ENCODE assay signal across 1 cellular context in genomic region chr1:161162052-161162451, GRCh38.
TF ChIP-seq lines count a peak whose summit lies in the region.

No MANE protein-coding gene starts in this region.

TF ChIP-seq in K562, 482 proteins besides CTCF, POLR2A, EP300 and RAD21 (continues in another document):
- TF ChIP-seq RFX5 (IDR thresholded peaks at IDR 0.05; ENCODE audit: low read depth, low read length) = no peak
- no peak for TF ChIP-seq KLF10 (CRISPR knock-in tag; IDR thresholded peaks at IDR 0.05)
- TF ChIP-seq PTBP1 (IDR thresholded peaks at IDR 0.05; ENCODE audit: low read depth, low read length) = no peak
- TF ChIP-seq EZH2 (IDR thresholded peaks at IDR 0.05; ENCODE audit: borderline replicate concordance, low read depth, low read length) = no peak
- TF ChIP-seq NR2C1 (IDR thresholded peaks at IDR 0.05) = no peak
- TF ChIP-seq NR2C1 (tag; IDR thresholded peaks at IDR 0.05) = no peak
- TF ChIP-seq L3MBTL2 (IDR thresholded peaks at IDR 0.05) = peak; percentile 59
- no peak for TF ChIP-seq ZNF347 (CRISPR knock-in tag; IDR thresholded peaks at IDR 0.05; ENCODE audit: low read depth)
- TF ChIP-seq CBFA2T3 (IDR thresholded peaks at IDR 0.05) = peak; percentile 73
- TF ChIP-seq NRF1 (conservative IDR thresholded peaks at IDR 0.05 in 1 of 2, IDR thresholded peaks at IDR 0.05 in 1 of 2) = peak; percentile 19 to 23; a peak in 1 of 4 replicates
- no peak for TF ChIP-seq ZNF699 (CRISPR knock-in tag; IDR thresholded peaks at IDR 0.05; ENCODE audit: insufficient replicate concordance)
- no peak for TF ChIP-seq ILK (tag; IDR thresholded peaks at IDR 0.05; ENCODE audit: borderline replicate concordance, low read depth)
- no peak for TF ChIP-seq FUS (optimal IDR thresholded peaks at IDR 0.05; ENCODE audit: low read depth, low read length)
- no peak for TF ChIP-seq PHB (CRISPR knock-in tag; IDR thresholded peaks at IDR 0.05)
- TF ChIP-seq FOXK2 (conservative IDR thresholded peaks at IDR 0.05 in 1 of 2, IDR thresholded peaks at IDR 0.05 in 1 of 2; ENCODE audit: low read depth in 2 of 2) = no peak
- no peak for TF ChIP-seq ETV6 (IDR thresholded peaks at IDR 0.05; ENCODE audit: borderline replicate concordance in 1 of 2, low read depth in 2 of 2, low read length in 1 of 2)
- TF ChIP-seq ETV6 (CRISPR knock-in tag; IDR thresholded peaks at IDR 0.05; ENCODE audit: borderline replicate concordance) = no peak
- peak; percentile 84; the same call in 1 of the 2 replicates for TF ChIP-seq ETV5 (CRISPR knock-in tag; IDR thresholded peaks at IDR 0.05; ENCODE audit: low read depth)
- 0 out of 2 replicates have a peak, but pooled peaks have one; percentile 6 for TF ChIP-seq NKRF (IDR thresholded peaks at IDR 0.05; ENCODE audit: borderline replicate concordance)
- TF ChIP-seq PTTG1 (tag; IDR thresholded peaks at IDR 0.05; ENCODE audit: low read depth) = no peak
- TF ChIP-seq ZNF512 (tag; IDR thresholded peaks at IDR 0.05) = no peak
- TF ChIP-seq MITF (IDR thresholded peaks at IDR 0.05) = no peak
- TF ChIP-seq ZNF398 (CRISPR knock-in tag; IDR thresholded peaks at IDR 0.05) = no peak
- no peak for TF ChIP-seq ZNF407 (IDR thresholded peaks at IDR 0.05; ENCODE audit: low read depth)
- no peak for TF ChIP-seq YY1 (IDR thresholded peaks at IDR 0.05; ENCODE audit: borderline replicate concordance in 1 of 3, control insufficient read depth in 1 of 3, extremely low read depth in 1 of 3, insufficient read depth in 3 of 3, insufficient read length in 1 of 3, insufficient replicate concordance in 2 of 3, low read depth in 1 of 3, low read length in 2 of 3)
- no peak for TF ChIP-seq EHMT2 (IDR thresholded peaks at IDR 0.05)
- TF ChIP-seq CTBP1 (IDR thresholded peaks at IDR 0.05; ENCODE audit: borderline replicate concordance) = peak; percentile 34; the same call in 1 of the 2 replicates
- 0 out of 2 replicates have a peak, but pooled peaks have one; percentile 73 for TF ChIP-seq ATF6 (CRISPR knock-in tag; IDR thresholded peaks at IDR 0.05)
- TF ChIP-seq CHD2 (IDR thresholded peaks at IDR 0.05; ENCODE audit: low read depth, low read length) = no peak
- TF ChIP-seq RUNX1 (IDR thresholded peaks at IDR 0.05; ENCODE audit: low read depth) = no peak
- no peak for TF ChIP-seq CC2D1A (IDR thresholded peaks at IDR 0.05)
- TF ChIP-seq CGGBP1 (CRISPR knock-in tag; IDR thresholded peaks at IDR 0.05) = no peak
- TF ChIP-seq ZNF280A (IDR thresholded peaks at IDR 0.05; ENCODE audit: low read depth, partially characterized antibody) = no peak
- no peak for TF ChIP-seq THRB (CRISPR knock-in tag; conservative IDR thresholded peaks at IDR 0.05)
- no peak for TF ChIP-seq SNIP1 (IDR thresholded peaks at IDR 0.05; ENCODE audit: low read depth)
